ENCODE assay signal across 8 cellular contexts in genomic region chr13:76886292-76887061, GRCh38. TPM values are rescaled to one million over a fixed set of nuclear protein-coding genes. Genes with fewer than 3 reads are reported as not detected.
DNase-seq lines count a peak whose midpoint lies in the region; ATAC-seq and TF ChIP-seq lines count a peak whose summit lies in the region.

Gene KCTD12 (minus strand): TSS chr13:76886405. CDS start chr13:76886148, 257 bp downstream.

- H3K27ac Mint-ChIP-seq in endothelial cell (ENCODE audit: unreplicated experiment) = peak within 1 kb of the TSS; percentile 28

- H3K4me1 Mint-ChIP-seq in endothelial cell (ENCODE audit: unreplicated experiment) = peaks cover 15% of the 10 kb centered on the region

- peaks cover 3% of the 10 kb centered on the region for H3K36me3 Mint-ChIP-seq in endothelial cell (ENCODE audit: low read depth, unreplicated experiment)

- H3K27me3 Mint-ChIP-seq in endothelial cell (ENCODE audit: unreplicated experiment) = peaks cover 20% of the 10 kb centered on the region

- TF ChIP-seq CTCF in endothelial cell (IDR thresholded peaks at IDR 0.05; ENCODE audit: unreplicated experiment) = no peak

- peak; percentile 69 for ATAC-seq in GM18909 (IDR thresholded peaks at IDR 0.05; ENCODE audit: poor library complexity, unreplicated experiment)
- ATAC-seq in HG03139 (IDR thresholded peaks at IDR 0.05; ENCODE audit: unreplicated experiment) = peak; percentile 63

- no peaks in the 10 kb centered on the region for H3K9me3 Mint-ChIP-seq in endothelial cell (ENCODE audit: unreplicated experiment)

- DNase-seq in AG20443 (ENCODE audit: low spot score) (peak; percentile 81), NCI-H82 (lab: John Stamatoyannopoulos, UW) (peak; percentile 94), endothelial cell (ENCODE audit: low spot score) (peak; percentile 77), midbrain (lab: John Stamatoyannopoulos, UW) (peak; percentile 83)
- peak; percentile 91 for DNase-seq in activated CD8-positive, alpha-beta memory T cell treated with anti-CD3 and anti-CD28 coated beads, Interleukin-2, amount 50 U/mL, for 4 hours
- DNase-seq in stimulated activated CD8-positive, alpha-beta memory T cell treated with anti-CD3 and anti-CD28 coated beads, Interleukin-15, amount 100 ng/mL, for 4 hours (ENCODE audit: low read depth in 2 of 2) = peak; percentile 70 to 79

- H3K4me3 Mint-ChIP-seq in endothelial cell (ENCODE audit: unreplicated experiment) = peak within 1 kb of the TSS; percentile 89

RNA-seq across cellular contexts. Expression of gene KCTD12, which starts in this region (rescaled TPM):
- total RNA-seq in endothelial cell (ENCODE audit: unreplicated experiment) = 9.6 TPM

Comparison
In these comparisons a context has a peak if more than half of its experiments do, and no peak if none do; other contexts are left out.
1. Peak in every context shown above with its lines: DNase-seq and ATAC-seq.